1 cellular context compared by ENCODE assay signal in the genomic region with DNA sequence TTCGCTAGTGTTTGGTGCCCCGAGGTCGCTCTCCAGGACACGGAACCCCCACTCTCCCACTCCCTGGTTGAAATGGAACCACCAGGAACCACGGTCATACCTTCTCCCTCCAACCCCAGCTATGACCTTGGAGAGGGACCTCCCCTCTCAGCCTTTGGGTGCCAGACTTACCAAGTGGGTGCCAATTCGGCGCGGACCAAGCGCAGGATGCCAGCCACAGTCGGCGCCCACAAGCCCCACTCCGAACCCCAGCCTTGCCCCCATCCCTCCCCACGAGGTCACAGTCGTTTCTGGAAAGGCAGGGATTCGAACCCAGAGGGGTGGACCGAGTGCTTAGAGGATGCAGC.
TF ChIP-seq lines count a peak whose summit lies in the region.

No MANE protein-coding gene starts in this region.

TF ChIP-seq in GM12878, 131 proteins besides CTCF, POLR2A, EP300 and RAD21:
- TF ChIP-seq HDAC6 (IDR thresholded peaks at IDR 0.05; ENCODE audit: unreplicated experiment) (peak; percentile 94), NR2C2 (IDR thresholded peaks at IDR 0.05; ENCODE audit: borderline replicate concordance, control insufficient read depth, insufficient read length, low read depth) (no peak)
